8 cellular contexts compared by ENCODE assay signal in genomic region chr12:60191271-60191670, GRCh38.
"Had no signal": no experiment of that assay in that cellular context is flagged by ENCODE, and none has a peak within 500 bp of the region (broad histone marks: within the 10 kb centered on the region; RNA-seq: fewer than 3 reads in every experiment).

No MANE protein-coding gene starts in this region.

- H3K9me3 ChIP-seq: HAP-1 had no signal

- ATAC-seq: HCT116, HepG2, K562 had no signal

- H3K4me3 ChIP-seq: HAP-1, K562 had no signal

- DNase-seq: GOT3, H7, KG1 had no signal

- H3K4me1 ChIP-seq: HAP-1 had no signal

- H3K36me3 ChIP-seq: HAP-1 had no signal

- H3K27ac ChIP-seq: HL-60 had no signal
